ENCODE assay signal across 25 cellular contexts in the genomic region with DNA sequence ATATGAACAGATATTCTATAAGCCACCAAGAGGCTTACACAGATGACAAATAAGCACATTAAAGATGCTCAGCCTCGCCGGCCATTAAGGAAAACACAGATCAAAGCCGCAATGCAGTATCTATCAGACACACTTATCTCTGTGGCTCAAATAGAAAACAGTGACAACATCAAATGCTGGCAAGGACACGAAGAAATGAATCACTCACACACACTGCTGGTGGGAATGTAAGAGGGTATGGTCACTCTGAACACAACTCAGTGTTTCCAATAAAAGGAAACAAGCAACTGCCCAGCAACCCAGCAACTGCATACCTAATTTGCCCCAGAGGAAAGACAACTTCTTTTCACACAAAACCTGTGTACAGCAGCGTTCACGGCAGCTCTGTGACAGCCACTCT.
DNase-seq lines count a peak whose midpoint lies in the region; ATAC-seq and TF ChIP-seq lines count a peak whose summit lies in the region.
"Had no signal": no experiment of that assay in that cellular context is flagged by ENCODE, and none has a peak within 500 bp of the region (broad histone marks: within the 10 kb centered on the region; RNA-seq: fewer than 3 reads in every experiment).

No MANE protein-coding gene starts in this region.

- POLR2A ChIA-PET in IMR-90 (lab: Charles Lee; ENCODE audit: unreplicated experiment) = no interaction called here

- DNase-seq in AG08395 (ENCODE audit: low spot score) = peak; percentile 31
- peak; percentile 62 for DNase-seq in IMR-90
- DNase-seq in astrocyte of the spinal cord (ENCODE audit: low read depth, low spot score) = peak; percentile 51
- peak; percentile 43 for DNase-seq in fibroblast of pulmonary artery (ENCODE audit: low read depth)
- no peak for DNase-seq in foreskin melanocyte
- DNase-seq in SIG-M5 treated with dmso at 0.1 percent for 504 hours (lab: John Stamatoyannopoulos, UW; ENCODE audit: unreplicated experiment) = no peak
- DNase-seq in stimulated activated CD4-positive, alpha-beta T cell treated with anti-CD3 and anti-CD28 coated beads, Interleukin-2, amount 100 ng/mL, for 24 hours = no peak
- DNase-seq in NCI-H748 treated with DMSO at 0.1 percent for 48 hours (lab: John Stamatoyannopoulos, UW) = no peak
- DNase-seq: activated CD4-positive, CD25-positive, alpha-beta regulatory T cell; activated CD8-positive, alpha-beta memory T cell treated with anti-CD3 and anti-CD28 coated beads, Interleukin-2, amount 10 ng/mL, durations not matched to agents 7 days and 5 days; activated gamma-delta T cell treated with Interleukin-2 at 50 U/mL for 16 hours; activated T-cell treated with anti-CD3 and anti-CD28 coated beads, Interleukin-2, amount 50 U/mL, for 48 hours; body of pancreas; cerebellar nuclear complex; DMS 273 treated with DMSO at 0.1 percent for 48 hours; dorsolateral prefrontal cortex; glutamatergic neuron; mesendoderm; NCI-H2107; NCI-H345; right cardiac atrium; stimulated activated CD4-positive, alpha-beta T cell treated with anti-CD3 and anti-CD28 coated beads, Interleukin-2, amount 100 ng/mL, for 48 hours; stimulated activated naive CD8-positive, alpha-beta T cell treated with anti-CD3 and anti-CD28 coated beads, Interleukin-15, amount 100 ng/mL, for 72 hours had no signal

- no peak overlapping the region for H2AK5ac ChIP-seq in IMR-90 (ENCODE audit: low read depth, low read length)

- no peak overlapping the region for H3K27ac ChIP-seq in IMR-90 (ENCODE audit: insufficient read depth, low read length)
- H3K27ac ChIP-seq: body of pancreas, dorsolateral prefrontal cortex, parathyroid adenoma had no signal

- WGBS in IMR-90 (ENCODE audit: extremely low coverage in 2 of 2, insufficient read length in 1 of 2), 2 experiments = 30% methylated on average over 2 of the region's 6 CpGs; no CpG with 5 or more reads in 1 of the 2 experiments

- H2BK5ac ChIP-seq in IMR-90 (ENCODE audit: low read depth, low read length, poor library complexity, severe bottlenecking) = no peak overlapping the region

- H3K18ac ChIP-seq in IMR-90 (ENCODE audit: low read depth, low read length) = peak overlapping the region; percentile 11; the same call in 1 of the 2 replicates

- peak overlapping the region; percentile 78 for H2AFZ ChIP-seq in IMR-90 (replicated peaks; ENCODE audit: low read length, poor library complexity)
- H2AFZ ChIP-seq: parathyroid adenoma had no signal

- H2BK15ac ChIP-seq in IMR-90 (ENCODE audit: low read depth, low read length) = no peak overlapping the region

- H2AK9ac ChIP-seq in IMR-90 (replicated peaks; ENCODE audit: low read depth, low read length, poor library complexity) = no peak overlapping the region

- no peak overlapping the region for H3K4ac ChIP-seq in IMR-90 (ENCODE audit: low read depth, low read length)

- CTCF ChIA-PET in IMR-90 (lab: Yijun Ruan, JAX) = interaction anchor here (1.0 kb wide), 1 partner anchor 16 kb away, joined by 3 read pairs; no protein-coding TSS in a partner anchor

- H3K4me1 ChIP-seq in IMR-90 (ENCODE audit: control insufficient read depth, insufficient read depth, low read length) = peaks cover 2% of the 10 kb centered on the region
- H3K4me1 ChIP-seq: body of pancreas, parathyroid adenoma had no signal

- TF ChIP-seq RAD21 in IMR-90 (IDR thresholded peaks at IDR 0.05; ENCODE audit: low read length) = no peak

- dilution Hi-C loops in IMR-90 (cut with HindIII; ENCODE audit: low sequenced_read_pairs, unreplicated experiment) = no loop called here

- no TSS peak for BruUV-seq in IMR-90 (replicated peaks; lab: Mats Ljungman, UMichigan)

- H3K4me2 ChIP-seq in IMR-90 (ENCODE audit: low read depth, low read length) = no peak overlapping the region; the same call in 1 of the 2 replicates

- TF ChIP-seq CTCF in IMR-90 (conservative IDR thresholded peaks at IDR 0.05; ENCODE audit: low read depth, low read length) (no peak), astrocyte of the spinal cord (IDR thresholded peaks at IDR 0.05; ENCODE audit: low read depth, low read length) (no peak), fibroblast of pulmonary artery (IDR thresholded peaks at IDR 0.05; ENCODE audit: low read length, missing control alignments) (no peak)

- H4K91ac ChIP-seq in IMR-90 (ENCODE audit: insufficient read depth, low read depth, low read length) = no peak overlapping the region

- H3K9me1 ChIP-seq in IMR-90 (ENCODE audit: insufficient read depth, low read length) = no peaks in the 10 kb centered on the region

- no peak overlapping the region for H2BK120ac ChIP-seq in IMR-90 (ENCODE audit: low read depth, low read length)

- no peaks in the 10 kb centered on the region for H3K79me1 ChIP-seq in IMR-90 (ENCODE audit: low read depth in 1 of 2, low read length in 2 of 2)

- peak; percentile 56 for ATAC-seq in IMR-90 (ENCODE audit: low read depth)
- ATAC-seq: activated CD8-positive, alpha-beta memory T cell treated with anti-CD3 and anti-CD28 coated beads, Interleukin-2, amount 10 ng/mL, durations not matched to agents 7 days and 5 days; body of pancreas; left lobe of liver; right cardiac atrium; stimulated activated naive CD8-positive, alpha-beta T cell treated with anti-CD3 and anti-CD28 coated beads, Interleukin-15, amount 100 ng/mL, for 72 hours had no signal

- H3K36me3 ChIP-seq in IMR-90 (ENCODE audit: control insufficient read depth, insufficient read depth, low read length) = no peaks in the 10 kb centered on the region

- H3K14ac ChIP-seq in IMR-90 (replicated peaks; ENCODE audit: low read depth, low read length) = no peak overlapping the region; the same call in 1 of the 2 replicates

- H3K23ac ChIP-seq in IMR-90 (ENCODE audit: low read depth, low read length) = no peak overlapping the region

- peak overlapping the region in 1 of 2 experiments; percentile 9; a peak in 1 of 4 replicates for H4K8ac ChIP-seq in IMR-90 (ENCODE audit: low read depth in 2 of 2, low read length in 2 of 2)

- no peaks in the 10 kb centered on the region for H3K27me3 ChIP-seq in IMR-90 (ENCODE audit: control insufficient read depth, insufficient read depth, low read length)
- H3K27me3 ChIP-seq: body of pancreas, dorsolateral prefrontal cortex had no signal

- no peak overlapping the region for H2BK20ac ChIP-seq in IMR-90 (ENCODE audit: low read depth, low read length)

- H4K5ac ChIP-seq in IMR-90 (ENCODE audit: low read depth, low read length) = no peak overlapping the region

- TF ChIP-seq POLR2A in IMR-90 (IDR thresholded peaks at IDR 0.05; ENCODE audit: low read depth, low read length) = no peak

- no peak overlapping the region for H3K56ac ChIP-seq in IMR-90 (ENCODE audit: extremely low read depth, insufficient read depth, low read length)

- H3K9ac ChIP-seq in IMR-90 (ENCODE audit: low read depth, low read length) = no peak overlapping the region
- H3K9ac ChIP-seq: parathyroid adenoma had no signal

- no peaks in the 10 kb centered on the region for H4K20me1 ChIP-seq in IMR-90 (ENCODE audit: insufficient read depth, low read length)

- no peaks in the 10 kb centered on the region; the same call in 1 of the 2 replicates for H3K9me3 ChIP-seq in IMR-90 (ENCODE audit: control insufficient read depth, insufficient read depth, low read length)
- H3K9me3 ChIP-seq: body of pancreas had no signal

- no peak overlapping the region for H3K4me3 ChIP-seq in IMR-90 (ENCODE audit: insufficient read depth, low read depth, low read length)
- H3K4me3 ChIP-seq in astrocyte of the spinal cord (ENCODE audit: low read depth, low read length) = no peak overlapping the region
- H3K4me3 ChIP-seq in fibroblast of pulmonary artery (replicated peaks; ENCODE audit: low read depth, low read length) = no peak overlapping the region
- H3K4me3 ChIP-seq: body of pancreas, dorsolateral prefrontal cortex had no signal

- intact Hi-C loops in IMR-90 (cut with micrococcal nuclease) = no loop called here

- in situ Hi-C loops in IMR-90 (cut with MboI; ENCODE audit: low sequenced_read_pairs) (no loop called here), astrocyte of the spinal cord (cut with HindIII; ENCODE audit: low sequenced_read_pairs) (no loop called here)

TF ChIP-seq in IMR-90, 13 proteins besides CTCF, POLR2A, EP300 and RAD21:
- TF ChIP-seq BHLHE40 (IDR thresholded peaks at IDR 0.05; ENCODE audit: low read depth, low read length) (0 out of 2 replicates have a peak, but pooled peaks have one; percentile 32), FOS (IDR thresholded peaks at IDR 0.05; ENCODE audit: low read depth, low read length) (0 out of 2 replicates have a peak, but pooled peaks have one; percentile 24), MAZ (IDR thresholded peaks at IDR 0.05; ENCODE audit: borderline replicate concordance, low read depth, low read length) (no peak)
- TF ChIP-seq, protein P1, sequence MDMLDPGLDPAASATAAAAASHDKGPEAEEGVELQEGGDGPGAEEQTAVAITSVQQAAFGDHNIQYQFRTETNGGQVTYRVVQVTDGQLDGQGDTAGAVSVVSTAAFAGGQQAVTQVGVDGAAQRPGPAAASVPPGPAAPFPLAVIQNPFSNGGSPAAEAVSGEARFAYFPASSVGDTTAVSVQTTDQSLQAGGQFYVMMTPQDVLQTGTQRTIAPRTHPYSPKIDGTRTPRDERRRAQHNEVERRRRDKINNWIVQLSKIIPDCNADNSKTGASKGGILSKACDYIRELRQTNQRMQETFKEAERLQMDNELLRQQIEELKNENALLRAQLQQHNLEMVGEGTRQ (IDR thresholded peaks at IDR 0.05; ENCODE audit: low read depth, low read length) = no peak

Comparison
In these comparisons a context has a peak if more than half of its experiments do, and no peak if none do; other contexts are left out.
1. DNase-seq: peak in AG08395 (single experiment), IMR-90 (single experiment), astrocyte of the spinal cord (single experiment) and fibroblast of pulmonary artery (single experiment); none in foreskin melanocyte (single experiment), SIG-M5 treated with dmso at 0.1 percent for 504 hours (single experiment), stimulated activated CD4-positive, alpha-beta T cell treated with anti-CD3 and anti-CD28 coated beads, Interleukin-2, amount 100 ng/mL, for 24 hours (0 of 2) and NCI-H748 treated with DMSO at 0.1 percent for 48 hours (single experiment).